In genomic region chr7:117010375-117011133, GRCh38 we compare ENCODE assay signal across 8 cellular contexts.
DNase-seq lines count a peak whose midpoint lies in the region; ATAC-seq lines count a peak whose summit lies in the region.

No MANE protein-coding gene starts in this region.

- H3K4me3 Mint-ChIP-seq in activated T-cell treated with anti-CD3 and anti-CD28 coated beads, Interleukin-2, amount 50 U/mL, for 24 hours = peak overlapping the region; percentile 42

- peaks cover 80% of the 10 kb centered on the region for H3K4me1 Mint-ChIP-seq in activated T-cell treated with anti-CD3 and anti-CD28 coated beads, Interleukin-2, amount 50 U/mL, for 24 hours (ENCODE audit: low read depth)

- peak; percentile 9 for DNase-seq in activated T-cell treated with anti-CD3 and anti-CD28 coated beads for 24 hours (ENCODE audit: low read depth)
- DNase-seq in activated T-cell treated with anti-CD3 and anti-CD28 coated beads for 4 hours = no peak
- DNase-seq in activated T-cell treated with anti-CD3 and anti-CD28 coated beads, Interleukin-2, amount 50 U/mL, for 24 hours = no peak
- peak; percentile 19 for DNase-seq in stimulated activated naive CD4-positive, alpha-beta T cell treated with Interleukin-2 at 50 U/mL for 16 hours (lab: John Stamatoyannopoulos, UW)
- DNase-seq in effector CD4-positive, alpha-beta T cell = no peak
- no peak for DNase-seq in GM19240 (ENCODE audit: insufficient read length, low spot score)
- DNase-seq in anterior cingulate cortex (lab: John Stamatoyannopoulos, UW) = no peak

- peaks cover 3% of the 10 kb centered on the region for H3K27me3 Mint-ChIP-seq in activated T-cell treated with anti-CD3 and anti-CD28 coated beads, Interleukin-2, amount 50 U/mL, for 24 hours

- no peaks in the 10 kb centered on the region for H3K9me3 Mint-ChIP-seq in activated T-cell treated with anti-CD3 and anti-CD28 coated beads, Interleukin-2, amount 50 U/mL, for 24 hours

- H3K36me3 Mint-ChIP-seq in activated T-cell treated with anti-CD3 and anti-CD28 coated beads, Interleukin-2, amount 50 U/mL, for 24 hours (ENCODE audit: low read depth) = no peaks in the 10 kb centered on the region

- peak overlapping the region; percentile 83 for H3K27ac Mint-ChIP-seq in activated T-cell treated with anti-CD3 and anti-CD28 coated beads, Interleukin-2, amount 50 U/mL, for 24 hours

- peak; percentile 51 for ATAC-seq in HG02885 (IDR thresholded peaks at IDR 0.05; ENCODE audit: poor library complexity, unreplicated experiment)

Comparison
In these comparisons a context has a peak if more than half of its experiments do, and no peak if none do; other contexts are left out.
1. DNase-seq: peak in activated T-cell treated with anti-CD3 and anti-CD28 coated beads for 24 hours (single experiment) and stimulated activated naive CD4-positive, alpha-beta T cell treated with Interleukin-2 at 50 U/mL for 16 hours (single experiment); none in activated T-cell treated with anti-CD3 and anti-CD28 coated beads for 4 hours (single experiment), activated T-cell treated with anti-CD3 and anti-CD28 coated beads, Interleukin-2, amount 50 U/mL, for 24 hours (single experiment), effector CD4-positive, alpha-beta T cell (single experiment), GM19240 (single experiment) and anterior cingulate cortex (0 of 58).